12 cellular contexts compared by ENCODE assay signal in the genomic region with DNA sequence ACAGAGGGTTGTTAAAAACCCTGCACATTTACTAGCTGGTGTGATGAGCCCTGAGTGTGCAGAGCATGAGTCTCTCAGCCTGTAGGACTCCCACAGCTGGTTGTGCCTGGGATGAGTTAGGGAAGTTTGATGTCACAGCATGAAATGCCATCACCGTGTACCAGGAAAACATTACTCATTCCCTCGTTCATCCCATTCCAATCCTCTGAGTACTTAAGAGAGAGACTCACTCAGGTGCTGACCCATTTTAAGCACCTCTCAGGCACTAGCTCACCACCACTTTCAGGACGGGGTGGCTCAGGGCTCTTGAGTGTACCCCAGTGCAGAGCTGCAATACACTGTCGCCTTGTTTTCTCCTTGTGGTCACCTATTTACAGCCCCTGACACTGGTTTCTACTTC. TPM values are rescaled to one million over a fixed set of nuclear protein-coding genes. Genes with fewer than 3 reads are reported as not detected.
A peak's percentile ranks its signal among the peaks of the same experiment; 100 is the strongest.
DNase-seq lines count a peak whose midpoint lies in the region; ATAC-seq, FAIRE-seq and TF ChIP-seq lines count a peak whose summit lies in the region.
"Had no signal": no experiment of that assay in that cellular context is flagged by ENCODE, and none has a peak within 500 bp of the region (broad histone marks: within the 10 kb centered on the region; RNA-seq: fewer than 3 reads in every experiment).

No MANE protein-coding gene starts in this region.

- H3K4me3 ChIP-seq in smooth muscle cell (no peak overlapping the region), transverse colon (no peak overlapping the region)

- FAIRE-seq in GM12891 (lab: Jason Lieb, UNC): peak; percentile 33
- FAIRE-seq: G401.6 had no signal

- TF ChIP-seq POLR2A in GM12891 (IDR thresholded peaks at IDR 0.05; ENCODE audit: low read depth, low read length) (no peak), transverse colon (IDR thresholded peaks at IDR 0.05) (no peak)

- H3K9ac ChIP-seq in smooth muscle cell (ENCODE audit: low read depth): no peak overlapping the region

- H3K79me2 ChIP-seq in smooth muscle cell (ENCODE audit: low read depth): no peaks in the 10 kb centered on the region

- H3K27ac ChIP-seq in smooth muscle cell (ENCODE audit: low read depth) (peak overlapping the region; percentile 45), transverse colon (peak overlapping the region in 1 of 4 donors; percentile 29)

- H3K4me1 ChIP-seq in smooth muscle cell (ENCODE audit: low read depth) (no peaks in the 10 kb centered on the region), transverse colon (peaks cover 0 to 17% (median 3%) of the 10 kb centered on the region in 4 donors)

- WGBS in smooth muscle cell (ENCODE audit: low lambda C conversion rate): 41% methylated on average over 4 of the region's 4 CpGs
- WGBS in transverse colon (ENCODE audit: low coverage in 1 of 2), 2 donors: 54 to 67% methylated on average over 1 to 4 of the region's 4 CpGs

- no peaks in the 10 kb centered on the region for H3F3A ChIP-seq in smooth muscle cell (ENCODE audit: low read depth)

- H2AFZ ChIP-seq in smooth muscle cell (ENCODE audit: low read depth): no peak overlapping the region

- no peak for DNase-seq in GM12891 (ENCODE audit: insufficient read length, low spot score)
- DNase-seq in fibroblast of the conjunctiva (ENCODE audit: low read depth): peak; percentile 75
- no peak for DNase-seq in smooth muscle cell (lab: John Stamatoyannopoulos, UW; ENCODE audit: unreplicated experiment)
- DNase-seq in transverse colon: no peak
- no peak for DNase-seq in ecto neural progenitor cell (ENCODE audit: low spot score)
- DNase-seq: activated CD8-positive, alpha-beta memory T cell treated with anti-CD3 and anti-CD28 coated beads, Interleukin-2, amount 50 U/mL, for 48 hours; central memory CD4-positive, alpha-beta T cell; NCI-H510A had no signal

- no peak overlapping the region for H3K4me2 ChIP-seq in smooth muscle cell

- no peak for TF ChIP-seq EP300 in transverse colon (IDR thresholded peaks at IDR 0.05; ENCODE audit: low read depth)

- in situ Hi-C loops in transverse colon (cut with MboI; ENCODE audit: low pct_ligation_motif_present in 1 of 4, low pct_unique_long_range_greater_than_20kb in 1 of 4, low sequenced_read_pairs in 3 of 4): no loop called here

- no peaks in the 10 kb centered on the region for H3K36me3 ChIP-seq in smooth muscle cell (ENCODE audit: low read depth)
- H3K36me3 ChIP-seq in transverse colon: peaks cover 0 to 6% (median 0%) of the 10 kb centered on the region in 4 donors

- TF ChIP-seq CTCF in smooth muscle cell (IDR thresholded peaks at IDR 0.05; ENCODE audit: borderline replicate concordance, insufficient read depth, poor library complexity, severe bottlenecking) (no peak), transverse colon (IDR thresholded peaks at IDR 0.05) (no peak)

- ATAC-seq in SK-N-SH treated with all-trans-retinoic acid at 6 μM for 48 hours (peak; percentile 83), HG03442 (IDR thresholded peaks at IDR 0.05; ENCODE audit: unreplicated experiment) (no peak), GM21786 (IDR thresholded peaks at IDR 0.05; ENCODE audit: unreplicated experiment) (no peak)

- H3K9me3 ChIP-seq in smooth muscle cell (replicated peaks; ENCODE audit: low read depth): no peaks in the 10 kb centered on the region
- no peaks in the 10 kb centered on the region for H3K9me3 ChIP-seq in transverse colon

- H4K20me1 ChIP-seq in smooth muscle cell (ENCODE audit: low read depth): no peaks in the 10 kb centered on the region

- intact Hi-C loops in transverse colon (cut with DNase I; ENCODE audit: low total_unique reads): no loop called here

- no peaks in the 10 kb centered on the region for H3K27me3 ChIP-seq in smooth muscle cell (ENCODE audit: low read depth)
- H3K27me3 ChIP-seq in transverse colon: no peaks in the 10 kb centered on the region

TF ChIP-seq in GM12891, 5 proteins besides CTCF, POLR2A, EP300 and RAD21:
- TF ChIP-seq SPI1 (IDR thresholded peaks at IDR 0.05; ENCODE audit: low read depth, low read length): no peak
- no peak for TF ChIP-seq POLR2AphosphoS5 (IDR thresholded peaks at IDR 0.05; ENCODE audit: low read depth, low read length)
- no peak for TF ChIP-seq POU2F2 (IDR thresholded peaks at IDR 0.05; ENCODE audit: low read depth, low read length)
- TF ChIP-seq PAX5 (IDR thresholded peaks at IDR 0.05; ENCODE audit: insufficient read depth, low read length, severe bottlenecking): no peak
- TF ChIP-seq TAF1 (IDR thresholded peaks at IDR 0.05; ENCODE audit: low read depth, low read length): no peak

TF ChIP-seq in SK-N-SH treated with all-trans-retinoic acid at 6 μM for 48 hours, 23 proteins besides CTCF, POLR2A, EP300 and RAD21:
- TF ChIP-seq ISL1 (CRISPR knock-in tag; IDR thresholded peaks at IDR 0.05): no peak
- no peak for TF ChIP-seq CSDC2 (CRISPR knock-in tag; IDR thresholded peaks at IDR 0.05)
- TF ChIP-seq ZNF565 (CRISPR knock-in tag; conservative IDR thresholded peaks at IDR 0.05; ENCODE audit: low read depth): no peak
- no peak for TF ChIP-seq ZC3H10 (CRISPR knock-in tag; IDR thresholded peaks at IDR 0.05)
- no peak for TF ChIP-seq SNAI2 (CRISPR knock-in tag; IDR thresholded peaks at IDR 0.05)
- no peak for TF ChIP-seq ZNF70 (CRISPR knock-in tag; IDR thresholded peaks at IDR 0.05)

RNA-seq across cellular contexts. Expression of gene MGLL, which starts 18.7 kb away (rescaled TPM):
- 49.8 TPM for polyA plus RNA-seq in GM12891 (2012; ENCODE audit: low read depth, missing spikeins)
- total RNA-seq in smooth muscle cell: 4.4 and 13.6 TPM in 2 replicates
- polyA plus RNA-seq in smooth muscle cell: 22.5 and 37.3 TPM in 2 replicates
- total RNA-seq in transverse colon: 100 to 1,000 TPM; 150 to 329 (median 294) TPM

Comparison
In these comparisons a context has a peak if more than half of its experiments do, and no peak if none do; other contexts are left out.
1. RNA of gene MGLL, which starts 18.7 kb away (total RNA-seq): 150 to 329 TPM in transverse colon; 4.4 to 13.6 TPM in smooth muscle cell; every median in the first group is over 10 times any median in the second.